Comparison of ENCODE assay signal across 8 cellular contexts in the genomic region with DNA sequence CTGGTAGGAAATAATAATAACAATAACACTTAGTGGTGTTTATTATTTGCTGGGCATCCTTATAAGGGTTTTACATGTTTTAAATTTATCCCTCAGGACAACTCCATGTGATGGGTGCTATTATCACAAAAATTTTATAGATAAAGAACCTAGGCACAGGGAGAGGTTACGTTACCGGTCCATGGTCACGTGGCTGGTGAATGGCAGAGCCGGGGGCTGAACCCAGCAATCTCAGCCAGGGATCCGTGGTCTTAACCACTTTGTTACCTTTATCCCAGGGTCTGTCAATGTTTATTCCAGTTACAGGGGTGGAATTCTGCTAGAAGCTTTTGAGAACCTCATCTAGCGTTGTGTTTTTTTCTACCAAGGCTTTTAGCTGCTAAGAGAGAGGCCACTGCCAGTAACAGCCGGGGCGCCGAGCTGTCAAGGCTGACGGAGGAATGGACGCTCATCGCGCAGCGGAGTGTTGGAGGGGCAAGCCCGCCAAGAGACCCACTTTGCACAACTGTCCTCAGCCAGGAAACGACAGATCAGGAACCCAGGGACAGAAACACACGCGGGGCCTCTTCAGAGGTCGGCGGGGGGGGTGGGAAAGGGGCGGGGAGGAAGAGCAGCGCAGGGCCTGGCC. TPM values are rescaled to one million over a fixed set of nuclear protein-coding genes. Genes with fewer than 3 reads are reported as not detected.
A peak's percentile ranks its signal among the peaks of the same experiment; 100 is the strongest.
DNase-seq lines count a peak whose midpoint lies in the region; ATAC-seq and TF ChIP-seq lines count a peak whose summit lies in the region.

No MANE protein-coding gene starts in this region.

- CTCF ChIA-PET in HEK293 (lab: Yijun Ruan, JAX): interaction anchor here (0.6 to 1.4 kb wide), 2 partner anchors 46 to 696 kb away, joined by 3 to 5 read pairs; no protein-coding TSS in a partner anchor

- no peaks in the 10 kb centered on the region for H3K27me3 ChIP-seq in effector memory CD4-positive, alpha-beta T cell (replicated peaks; ENCODE audit: control insufficient read depth, insufficient read depth, low read length, poor library complexity, severe bottlenecking)
- H3K27me3 ChIP-seq in mononuclear cell (ENCODE audit: insufficient read depth, low read length) (no peaks in the 10 kb centered on the region), thyroid gland (no peaks in the 10 kb centered on the region)

- H3K36me3 ChIP-seq in HEK293 (ENCODE audit: control insufficient read depth in 2 of 2, insufficient read depth in 1 of 2, low read length in 2 of 2) (no peaks in the 10 kb centered on the region), thyroid gland (no peaks in the 10 kb centered on the region)
- no peaks in the 10 kb centered on the region for H3K36me3 ChIP-seq in effector memory CD4-positive, alpha-beta T cell (ENCODE audit: control insufficient read depth, insufficient read depth, low read length)

- H3K4me3 ChIP-seq in HEK293 (ENCODE audit: low read depth, low read length): peak overlapping the region; percentile 50
- H3K4me3 ChIP-seq in effector memory CD4-positive, alpha-beta T cell (ENCODE audit: insufficient read depth, low read depth, low read length, poor library complexity, severe bottlenecking): peak overlapping the region; percentile 82
- H3K4me3 ChIP-seq in mononuclear cell (ENCODE audit: low read length): peak overlapping the region; percentile 85
- peak overlapping the region in 2 of 3 donors; percentile 60 to 82 for H3K4me3 ChIP-seq in thyroid gland (replicated peaks in 1 of 3)

- DNase-seq in ELR (ENCODE audit: low read depth) (peak; percentile 52), SHP77 (lab: John Stamatoyannopoulos, UW) (peak; percentile 71 to 73), thyroid gland (peak; percentile 47 to 52)
- DNase-seq in effector memory CD4-positive, alpha-beta T cell: peak in 1 of 3 donors; percentile 22
- no peak for DNase-seq in NK-92 treated with Interleukin-12 subunit alpha and Interleukin-12 subunit beta, amount 100 ng/mL, for 24 hours (lab: John Stamatoyannopoulos, UW)

- TF ChIP-seq CTCF in HEK293 (tag by site-specific recombination; IDR thresholded peaks at IDR 0.05) (no peak), thyroid gland (IDR thresholded peaks at IDR 0.05) (no peak)

- H3K4me1 ChIP-seq in HEK293 (ENCODE audit: control insufficient read depth, insufficient read depth, low read length): no peaks in the 10 kb centered on the region; the same call in 1 of the 2 replicates
- H3K4me1 ChIP-seq in effector memory CD4-positive, alpha-beta T cell (ENCODE audit: control insufficient read depth, insufficient read depth, low read length, poor library complexity, severe bottlenecking): peaks cover 14% of the 10 kb centered on the region
- peaks cover 77% of the 10 kb centered on the region for H3K4me1 ChIP-seq in mononuclear cell (ENCODE audit: insufficient read depth, low read length)
- peaks cover 0 to 38% of the 10 kb centered on the region in 2 donors for H3K4me1 ChIP-seq in thyroid gland

- H3K9me3 ChIP-seq in HEK293 (ENCODE audit: control insufficient read depth, insufficient read depth, low read depth, low read length) (no peaks in the 10 kb centered on the region), mononuclear cell (ENCODE audit: low read depth, low read length) (no peaks in the 10 kb centered on the region), thyroid gland (no peaks in the 10 kb centered on the region)
- H3K9me3 ChIP-seq in effector memory CD4-positive, alpha-beta T cell (ENCODE audit: control insufficient read depth, low read length): no peaks in the 10 kb centered on the region

- H3K27ac ChIP-seq in HEK293 (ENCODE audit: extremely low read depth, low read depth, low read length) (peak overlapping the region; percentile 84), thyroid gland (peak overlapping the region; percentile 95 to 96 (median 95))
- H3K27ac ChIP-seq in effector memory CD4-positive, alpha-beta T cell (ENCODE audit: insufficient read depth, low read length, poor library complexity, severe bottlenecking): peak overlapping the region; percentile 91

- TF ChIP-seq POLR2A in thyroid gland (IDR thresholded peaks at IDR 0.05): no peak

- POLR2A ChIA-PET in HEK293 (lab: Yijun Ruan, JAX): interaction anchor here (0.6 to 1.9 kb wide), 3 partner anchors 69 to 231 kb away, joined by 4 to 8 read pairs (median 5); partner anchors contain the start of genes ETFBKMT and RESF1

- WGBS in thyroid gland, 2 donors: 1 to 2% methylated on average over 21 of the region's 22 CpGs

- ATAC-seq in GM21381 (IDR thresholded peaks at IDR 0.05; ENCODE audit: unreplicated experiment): no peak

- intact Hi-C loops in thyroid gland (cut with DNase I): loop anchor here (10.0 kb wide), 1 partner anchor 226 kb away; the partner anchor contains the start of gene RESF1

TF ChIP-seq in HEK293, 187 proteins besides CTCF, POLR2A, EP300 and RAD21 (continues in another document):
- peak; percentile 48; the same call in 1 of the 2 replicates for TF ChIP-seq GFI1B (tag by site-specific recombination; IDR thresholded peaks at IDR 0.05)
- TF ChIP-seq ZNF146 (tag by site-specific recombination; IDR thresholded peaks at IDR 0.05): no peak
- peak; percentile 95 for TF ChIP-seq ZNF341 (tag by site-specific recombination; IDR thresholded peaks at IDR 0.05; ENCODE audit: low read depth)
- TF ChIP-seq ZNF266 (tag by site-specific recombination; IDR thresholded peaks at IDR 0.05; ENCODE audit: low read depth): no peak
- no peak for TF ChIP-seq ZNF830 (tag by site-specific recombination; IDR thresholded peaks at IDR 0.05; ENCODE audit: low read depth)
- peak; percentile 63 for TF ChIP-seq PRDM10 (tag by site-specific recombination; IDR thresholded peaks at IDR 0.05)
- TF ChIP-seq ZNF76 (tag by site-specific recombination; IDR thresholded peaks at IDR 0.05; ENCODE audit: borderline replicate concordance, low read depth): no peak
- TF ChIP-seq PRDM1 (tag by site-specific recombination; IDR thresholded peaks at IDR 0.05): no peak
- TF ChIP-seq, protein P1, sequence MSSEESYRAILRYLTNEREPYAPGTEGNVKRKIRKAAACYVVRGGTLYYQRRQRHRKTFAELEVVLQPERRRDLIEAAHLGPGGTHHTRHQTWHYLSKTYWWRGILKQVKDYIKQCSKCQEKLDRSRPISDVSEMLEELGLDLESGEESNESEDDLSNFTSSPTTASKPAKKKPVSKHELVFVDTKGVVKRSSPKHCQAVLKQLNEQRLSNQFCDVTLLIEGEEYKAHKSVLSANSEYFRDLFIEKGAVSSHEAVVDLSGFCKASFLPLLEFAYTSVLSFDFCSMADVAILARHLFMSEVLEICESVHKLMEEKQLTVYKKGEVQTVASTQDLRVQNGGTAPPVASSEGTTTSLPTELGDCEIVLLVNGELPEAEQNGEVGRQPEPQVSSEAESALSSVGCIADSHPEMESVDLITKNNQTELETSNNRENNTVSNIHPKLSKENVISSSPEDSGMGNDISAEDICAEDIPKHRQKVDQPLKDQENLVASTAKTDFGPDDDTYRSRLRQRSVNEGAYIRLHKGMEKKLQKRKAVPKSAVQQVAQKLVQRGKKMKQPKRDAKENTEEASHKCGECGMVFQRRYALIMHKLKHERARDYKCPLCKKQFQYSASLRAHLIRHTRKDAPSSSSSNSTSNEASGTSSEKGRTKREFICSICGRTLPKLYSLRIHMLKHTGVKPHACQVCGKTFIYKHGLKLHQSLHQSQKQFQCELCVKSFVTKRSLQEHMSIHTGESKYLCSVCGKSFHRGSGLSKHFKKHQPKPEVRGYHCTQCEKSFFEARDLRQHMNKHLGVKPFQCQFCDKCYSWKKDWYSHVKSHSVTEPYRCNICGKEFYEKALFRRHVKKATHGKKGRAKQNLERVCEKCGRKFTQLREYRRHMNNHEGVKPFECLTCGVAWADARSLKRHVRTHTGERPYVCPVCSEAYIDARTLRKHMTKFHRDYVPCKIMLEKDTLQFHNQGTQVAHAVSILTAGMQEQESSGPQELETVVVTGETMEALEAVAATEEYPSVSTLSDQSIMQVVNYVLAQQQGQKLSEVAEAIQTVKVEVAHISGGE (tag by site-specific recombination; conservative IDR thresholded peaks at IDR 0.05; ENCODE audit: low read depth): 0 out of 2 replicates have a peak, but pooled peaks have one; percentile 2

RNA-seq across cellular contexts. Expression of gene AMN1, which starts 0.4 kb away (rescaled TPM):
- 12.0 TPM for total RNA-seq in mononuclear cell
- 10 to 100 TPM in 2 of 4 donors, 1 to 10 TPM in 2; 4.8 to 21.0 (median 8.8) TPM for total RNA-seq in thyroid gland
